Comparison of ENCODE assay signal across 1 cellular context in genomic region chr1:118963456-118964430, GRCh38.
TF ChIP-seq lines count a peak whose summit lies in the region.

No MANE protein-coding gene starts in this region.

TF ChIP-seq in liver, 16 proteins besides CTCF, POLR2A, EP300 and RAD21 (continued from another document):
- TF ChIP-seq ZBTB33 (IDR thresholded peaks at IDR 0.05) (peak; percentile 96), RXRA (IDR thresholded peaks at IDR 0.05) (peak; percentile 96 to 98), SP1 (IDR thresholded peaks at IDR 0.05) (peak; percentile 99), MAX (IDR thresholded peaks at IDR 0.05) (peak; percentile 98), JUND (IDR thresholded peaks at IDR 0.05) (peak; percentile 92 to 97), HNF4G (IDR thresholded peaks at IDR 0.05) (peak; percentile 98), FOXA1 (IDR thresholded peaks at IDR 0.05) (peak; percentile 86), NR2F2 (IDR thresholded peaks at IDR 0.05) (peak; percentile 59), HNF4A (conservative IDR thresholded peaks at IDR 0.05) (peak; percentile 99 to 100), EGR1 (IDR thresholded peaks at IDR 0.05; ENCODE audit: low read depth in 2 of 2) (peak in 1 of 2 donors; percentile 78)
